25 cellular contexts compared by ENCODE assay signal in the genomic region with DNA sequence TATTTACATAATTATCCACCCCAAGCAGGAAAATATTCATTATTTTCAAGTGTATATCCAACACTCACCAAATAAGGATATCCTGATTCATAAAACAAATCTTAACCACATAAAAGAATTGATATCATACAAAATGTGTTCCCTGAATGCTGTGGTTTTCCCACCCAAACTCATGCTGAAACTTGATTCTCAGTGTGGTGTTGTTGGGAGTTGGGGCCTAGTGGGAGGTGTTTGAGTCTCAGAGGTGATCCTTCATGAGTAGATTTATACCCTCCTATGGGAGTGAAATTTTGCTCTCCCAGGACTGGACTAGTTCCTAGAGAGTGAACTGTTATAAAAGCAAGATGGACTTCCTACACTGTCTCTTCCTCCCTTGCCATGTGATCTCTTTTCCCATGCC.
"Had no signal": no experiment of that assay in that cellular context is flagged by ENCODE, and none has a peak within 500 bp of the region (broad histone marks: within the 10 kb centered on the region; RNA-seq: fewer than 3 reads in every experiment).

No MANE protein-coding gene starts in this region.

- H3K27me3 ChIP-seq: gastrocnemius medialis, neural progenitor cell, ovary, sigmoid colon, stomach, thyroid gland had no signal

- H3K27ac ChIP-seq: gastrocnemius medialis, neural progenitor cell, ovary, psoas muscle, sigmoid colon, stomach, thyroid gland had no signal

- H3K4me1 Mint-ChIP-seq: naive B cell; stimulated activated effector memory CD8-positive, alpha-beta T cell treated with anti-CD3 and anti-CD28 coated beads, Interleukin-12 subunit alpha, Interleukin-12 subunit beta, amount 100 ng/mL, for 72 hours had no signal

- H3K4me3 Mint-ChIP-seq: effector memory CD8-positive, alpha-beta T cell; mesothelial cell of epicardium; naive B cell; nephron; neural progenitor cell; stimulated activated effector memory CD8-positive, alpha-beta T cell treated with anti-CD3 and anti-CD28 coated beads, Interleukin-12 subunit alpha, Interleukin-12 subunit beta, amount 100 ng/mL, for 72 hours; type B pancreatic cell had no signal

- H3K4me2 ChIP-seq: neural progenitor cell had no signal

- H3K27me3 Mint-ChIP-seq: effector memory CD8-positive, alpha-beta T cell; naive B cell; type B pancreatic cell had no signal

- H3K9me3 Mint-ChIP-seq: mesothelial cell of epicardium, nephron, neural progenitor cell, type B pancreatic cell had no signal

- H2AFZ ChIP-seq: neural progenitor cell had no signal

- H3K9me3 ChIP-seq: gastrocnemius medialis, mucosa of descending colon, ovary, psoas muscle, sigmoid colon, stomach, thyroid gland had no signal

- H3K4me3 ChIP-seq: gastrocnemius medialis, lung, mucosa of descending colon, neural progenitor cell, ovary, psoas muscle, sigmoid colon, stomach, thyroid gland had no signal

- H3K9ac ChIP-seq: neural progenitor cell had no signal

- H3K36me3 Mint-ChIP-seq: mesothelial cell of epicardium; naive B cell; neural progenitor cell; stimulated activated effector memory CD8-positive, alpha-beta T cell treated with anti-CD3 and anti-CD28 coated beads, Interleukin-12 subunit alpha, Interleukin-12 subunit beta, amount 100 ng/mL, for 72 hours; type B pancreatic cell had no signal

- H3K4me1 ChIP-seq: gastrocnemius medialis, neural progenitor cell, psoas muscle, sigmoid colon, stomach had no signal

- H3K27ac Mint-ChIP-seq: effector memory CD8-positive, alpha-beta T cell; mesothelial cell of epicardium; nephron; neural progenitor cell; stimulated activated effector memory CD8-positive, alpha-beta T cell treated with anti-CD3 and anti-CD28 coated beads, Interleukin-12 subunit alpha, Interleukin-12 subunit beta, amount 100 ng/mL, for 72 hours; type B pancreatic cell had no signal

- H3K36me3 ChIP-seq: gastrocnemius medialis, neural progenitor cell, ovary, sigmoid colon, stomach, thyroid gland had no signal

- DNase-seq: cortex of kidney; effector memory CD8-positive, alpha-beta T cell; gastrocnemius medialis; head of caudate nucleus; kidney; mesenchymal stem cell; mucosa of descending colon; naive B cell; occipital lobe; ovary; posterior cingulate gyrus; psoas muscle; right cardiac atrium; sigmoid colon; stimulated activated CD4-positive, alpha-beta T cell treated with anti-CD3 and anti-CD28 coated beads, Interleukin-2, amount 100 ng/mL, for 24 hours; stimulated activated CD4-positive, alpha-beta T cell treated with anti-CD3 and anti-CD28 coated beads, Interleukin-4, amount 100 ng/mL, for 24 hours; stimulated activated naive CD4-positive, alpha-beta T cell treated with Interleukin-2 at 50 U/mL for 16 hours; stomach; thyroid gland had no signal
